ENCODE assay signal across 8 cellular contexts in the genomic region with DNA sequence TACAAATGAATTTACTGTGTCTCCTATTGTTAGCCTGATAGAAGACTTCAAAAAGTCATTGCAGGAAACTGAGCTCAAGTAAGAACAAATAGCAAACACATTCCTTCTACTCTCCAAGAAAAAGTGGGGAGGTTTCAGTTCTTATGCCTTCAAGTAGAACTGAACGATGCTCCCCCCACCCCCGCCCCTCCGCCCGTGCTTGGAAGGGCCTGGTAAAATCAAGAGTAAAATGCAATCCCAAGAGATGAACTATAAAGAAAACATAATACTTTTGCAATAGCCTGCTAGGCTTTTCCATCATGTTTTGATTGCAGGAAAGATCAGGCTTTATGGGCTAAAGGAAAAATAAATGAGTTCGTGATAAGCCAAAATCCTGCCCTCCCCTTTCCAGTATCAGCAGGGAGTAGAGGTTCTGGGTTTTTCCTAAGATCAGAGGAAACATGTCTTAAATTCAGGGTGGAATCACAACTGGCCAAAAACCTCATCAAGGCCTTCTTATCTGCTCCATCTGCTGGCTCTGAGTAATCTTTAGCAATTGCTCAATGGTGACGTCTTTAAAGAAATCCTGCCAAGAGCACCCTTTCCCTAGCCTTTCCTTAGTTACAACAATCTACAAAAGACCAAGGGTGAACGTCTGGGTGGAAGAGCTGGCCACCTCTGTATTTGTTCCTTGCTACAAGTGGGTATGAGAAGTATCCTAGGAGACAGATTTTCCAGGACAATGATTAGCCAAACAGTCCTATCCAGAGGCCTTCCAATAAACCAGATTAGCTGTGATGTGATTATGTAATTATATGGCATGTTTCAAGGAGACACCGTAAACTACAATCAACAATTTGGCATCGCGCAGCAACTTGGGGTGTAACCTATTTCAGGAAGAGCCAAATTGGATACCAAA.
DNase-seq lines count a peak whose midpoint lies in the region; ATAC-seq and TF ChIP-seq lines count a peak whose summit lies in the region.

No MANE protein-coding gene starts in this region.

- no peaks in the 10 kb centered on the region for H3K9me3 Mint-ChIP-seq in activated CD4-positive, alpha-beta T cell treated with anti-CD3 and anti-CD28 coated beads, Interleukin-2, amount 10 ng/mL, durations not matched to agents 24 days and 14 days
- peaks cover 5% of the 10 kb centered on the region for H3K9me3 Mint-ChIP-seq in activated naive CD4-positive, alpha-beta T cell treated with anti-CD3 and anti-CD28 coated beads, Interleukin-2, amount 10 ng/mL, durations not matched to agents 7 days and 5 days

- H3K4me1 ChIP-seq in adipocyte (ENCODE audit: control insufficient read depth, insufficient read depth, low read length) = peaks cover 18% of the 10 kb centered on the region

- peaks cover 2% of the 10 kb centered on the region for H3K4me1 Mint-ChIP-seq in activated CD4-positive, alpha-beta T cell treated with anti-CD3 and anti-CD28 coated beads, Interleukin-2, amount 10 ng/mL, durations not matched to agents 24 days and 14 days
- peaks cover 6% of the 10 kb centered on the region for H3K4me1 Mint-ChIP-seq in activated naive CD4-positive, alpha-beta T cell treated with anti-CD3 and anti-CD28 coated beads, Interleukin-2, amount 10 ng/mL, durations not matched to agents 7 days and 5 days

- no peaks in the 10 kb centered on the region for H3K36me3 Mint-ChIP-seq in activated CD4-positive, alpha-beta T cell treated with anti-CD3 and anti-CD28 coated beads, Interleukin-2, amount 10 ng/mL, durations not matched to agents 24 days and 14 days (ENCODE audit: low read depth)
- H3K36me3 Mint-ChIP-seq in activated naive CD4-positive, alpha-beta T cell treated with anti-CD3 and anti-CD28 coated beads, Interleukin-2, amount 10 ng/mL, durations not matched to agents 7 days and 5 days = no peaks in the 10 kb centered on the region

- no peak overlapping the region for H3K4me3 ChIP-seq in adipocyte (ENCODE audit: low read length)

- H3K9me3 ChIP-seq in adipocyte (ENCODE audit: control insufficient read depth, low read length) = no peaks in the 10 kb centered on the region

- no peaks in the 10 kb centered on the region for H3K27me3 Mint-ChIP-seq in activated CD4-positive, alpha-beta T cell treated with anti-CD3 and anti-CD28 coated beads, Interleukin-2, amount 10 ng/mL, durations not matched to agents 24 days and 14 days
- no peaks in the 10 kb centered on the region for H3K27me3 Mint-ChIP-seq in activated naive CD4-positive, alpha-beta T cell treated with anti-CD3 and anti-CD28 coated beads, Interleukin-2, amount 10 ng/mL, durations not matched to agents 7 days and 5 days

- H3K27me3 ChIP-seq in adipocyte (replicated peaks; ENCODE audit: control insufficient read depth, insufficient read depth, low read length) = no peaks in the 10 kb centered on the region

- no peak overlapping the region for H3K4me3 Mint-ChIP-seq in activated CD4-positive, alpha-beta T cell treated with anti-CD3 and anti-CD28 coated beads, Interleukin-2, amount 10 ng/mL, durations not matched to agents 24 days and 14 days
- H3K4me3 Mint-ChIP-seq in activated naive CD4-positive, alpha-beta T cell treated with anti-CD3 and anti-CD28 coated beads, Interleukin-2, amount 10 ng/mL, durations not matched to agents 7 days and 5 days = no peak overlapping the region

- peak overlapping the region; percentile 48 for H3K27ac Mint-ChIP-seq in activated CD4-positive, alpha-beta T cell treated with anti-CD3 and anti-CD28 coated beads, Interleukin-2, amount 10 ng/mL, durations not matched to agents 24 days and 14 days
- no peak overlapping the region for H3K27ac Mint-ChIP-seq in activated naive CD4-positive, alpha-beta T cell treated with anti-CD3 and anti-CD28 coated beads, Interleukin-2, amount 10 ng/mL, durations not matched to agents 7 days and 5 days

- peak overlapping the region; percentile 65 for H3K9ac ChIP-seq in adipocyte (ENCODE audit: low read length)

- ATAC-seq in GM18505 (IDR thresholded peaks at IDR 0.05; ENCODE audit: unreplicated experiment) = no peak

- CTCF ChIA-PET in HEK293T (lab: Yijun Ruan, JAX) = no interaction called here
- CTCF ChIA-PET in activated naive CD4-positive, alpha-beta T cell treated with anti-CD3 and anti-CD28 coated beads, Interleukin-2, amount 10 ng/mL, durations not matched to agents 7 days and 5 days (lab: Charles Lee) = no interaction called here

- H3K36me3 ChIP-seq in adipocyte (ENCODE audit: control insufficient read depth, insufficient read depth, low read length, severe bottlenecking) = no peaks in the 10 kb centered on the region

- no peak for DNase-seq in activated CD4-positive, alpha-beta T cell treated with anti-CD3 and anti-CD28 coated beads, Interleukin-2, amount 10 ng/mL, durations not matched to agents 24 days and 14 days
- DNase-seq in activated CD4-positive, alpha-beta T cell treated with anti-CD3 and anti-CD28 coated beads for 48 hours = no peak
- peak; percentile 93 for DNase-seq in adipocyte (ENCODE audit: low read depth)
- peak; percentile 71 for DNase-seq in islet precursor cell
- DNase-seq in ureter (ENCODE audit: low spot score) = peak; percentile 55
- no peak for DNase-seq in HEK293T (ENCODE audit: extremely low spot score)
- no peak for DNase-seq in activated naive CD4-positive, alpha-beta T cell treated with anti-CD3 and anti-CD28 coated beads, Interleukin-2, amount 10 ng/mL, durations not matched to agents 7 days and 5 days

- intact Hi-C loops in activated CD4-positive, alpha-beta T cell treated with anti-CD3 and anti-CD28 coated beads, Interleukin-2, amount 10 ng/mL, durations not matched to agents 24 days and 14 days (cut with micrococcal nuclease) = no loop called here

- POLR2A ChIA-PET in HEK293T (lab: Yijun Ruan, JAX) = no interaction called here

- TF ChIP-seq POLR2A in GM18505 (IDR thresholded peaks at IDR 0.05; ENCODE audit: borderline replicate concordance, extremely low read depth, insufficient read depth, insufficient read length) = no peak

TF ChIP-seq in HEK293T, 16 proteins besides CTCF, POLR2A, EP300 and RAD21:
- no peak for TF ChIP-seq FOXA1 (IDR thresholded peaks at IDR 0.05)
- no peak for TF ChIP-seq ARNT (IDR thresholded peaks at IDR 0.05)
- TF ChIP-seq ZNF384 (IDR thresholded peaks at IDR 0.05) = no peak
- TF ChIP-seq LEF1 (IDR thresholded peaks at IDR 0.05; ENCODE audit: borderline replicate concordance) = no peak
- TF ChIP-seq SUZ12 (IDR thresholded peaks at IDR 0.05) = no peak

Comparison
In these comparisons a context has a peak if more than half of its experiments do, and no peak if none do; other contexts are left out.
1. DNase-seq: peak in adipocyte (single experiment), islet precursor cell (single experiment) and ureter (single experiment); none in activated CD4-positive, alpha-beta T cell treated with anti-CD3 and anti-CD28 coated beads, Interleukin-2, amount 10 ng/mL, durations not matched to agents 24 days and 14 days (single experiment), activated CD4-positive, alpha-beta T cell treated with anti-CD3 and anti-CD28 coated beads for 48 hours (single experiment), HEK293T (single experiment) and activated naive CD4-positive, alpha-beta T cell treated with anti-CD3 and anti-CD28 coated beads, Interleukin-2, amount 10 ng/mL, durations not matched to agents 7 days and 5 days (single experiment).